8 cellular contexts compared by ENCODE assay signal in genomic region chr14:69153848-69154208, GRCh38. TPM values are rescaled to one million over a fixed set of nuclear protein-coding genes. Genes with fewer than 3 reads are reported as not detected.
DNase-seq lines count a peak whose midpoint lies in the region; FAIRE-seq and TF ChIP-seq lines count a peak whose summit lies in the region.

No MANE protein-coding gene starts in this region.

- peaks cover 2% of the 10 kb centered on the region for H3K4me1 ChIP-seq in ovary (ENCODE audit: insufficient read depth)

- no peaks in the 10 kb centered on the region for H3K27me3 Mint-ChIP-seq in activated CD4-positive, alpha-beta memory T cell treated with anti-CD3 and anti-CD28 coated beads for 36 hours

- no peaks in the 10 kb centered on the region for H3K36me3 ChIP-seq in ovary

- H3K4me3 ChIP-seq in AG10803 (ENCODE audit: low read length) (peak overlapping the region; percentile 85), HL-60 (replicated peaks; ENCODE audit: insufficient read depth, low read length) (peak overlapping the region; percentile 67; the same call in 1 of the 2 replicates), ovary (peak overlapping the region; percentile 84)

- 1 to 2% (median 1%) methylated on average over 13 of the region's 13 CpGs for WGBS in ovary, 3 donors

- TF ChIP-seq POLR2A in ovary (IDR thresholded peaks at IDR 0.05), result no peak
- no peak for TF ChIP-seq POLR2A in H54 (IDR thresholded peaks at IDR 0.05; ENCODE audit: low read depth, low read length)

- no peak for TF ChIP-seq EP300 in ovary (IDR thresholded peaks at IDR 0.05)

- peak overlapping the region; percentile 81 for H3K4me3 Mint-ChIP-seq in activated CD4-positive, alpha-beta memory T cell treated with anti-CD3 and anti-CD28 coated beads for 36 hours

- H3K27ac Mint-ChIP-seq in activated CD4-positive, alpha-beta memory T cell treated with anti-CD3 and anti-CD28 coated beads for 36 hours, result peak overlapping the region; percentile 75

- CTCF ChIA-PET in activated CD4-positive, alpha-beta memory T cell treated with anti-CD3 and anti-CD28 coated beads for 36 hours (lab: Charles Lee), result interaction anchor here (0.6 to 10.6 kb wide), 4 partner anchors 16 to 244 kb away, joined by 3 to 146 read pairs (median 3); no protein-coding TSS in a partner anchor

- no peak for FAIRE-seq in H54 (lab: Jason Lieb, UNC)

- H3K27ac ChIP-seq in HL-60 (replicated peaks) (no peak overlapping the region), ovary (peak overlapping the region; percentile 72 to 83)

- no peaks in the 10 kb centered on the region for H3K9me3 ChIP-seq in ovary

- no peaks in the 10 kb centered on the region for H3K9me3 Mint-ChIP-seq in activated CD4-positive, alpha-beta memory T cell treated with anti-CD3 and anti-CD28 coated beads for 36 hours

- TF ChIP-seq CTCF in AG10803 (conservative IDR thresholded peaks at IDR 0.05; ENCODE audit: low read length), result no peak
- TF ChIP-seq CTCF in HL-60 (IDR thresholded peaks at IDR 0.05; ENCODE audit: insufficient read depth, low read length), result no peak
- TF ChIP-seq CTCF in ovary (IDR thresholded peaks at IDR 0.05), result no peak

- no peaks in the 10 kb centered on the region for H3K27me3 ChIP-seq in HL-60 (ENCODE audit: insufficient read depth, poor library complexity, severe bottlenecking)
- H3K27me3 ChIP-seq in ovary, result no peaks in the 10 kb centered on the region

- DNase-seq in AG10803 (ENCODE audit: low read depth) (peak; percentile 24), HL-60 (ENCODE audit: low read depth in 1 of 2, low spot score in 1 of 2) (no peak), glomerular visceral epithelial cell (ENCODE audit: extremely low spot score) (peak; percentile 18), ovary (peak; percentile 24 to 39 (median 34)), H54 (ENCODE audit: insufficient read length, low spot score) (no peak), COLO829 (ENCODE audit: low spot score) (no peak)
- DNase-seq in activated CD4-positive, alpha-beta memory T cell treated with anti-CD3 and anti-CD28 coated beads for 36 hours, result peak; percentile 14
- DNase-seq in central memory CD4-positive, alpha-beta T cell, result no peak

- H3K4me1 Mint-ChIP-seq in activated CD4-positive, alpha-beta memory T cell treated with anti-CD3 and anti-CD28 coated beads for 36 hours (ENCODE audit: low read depth), result peaks cover 29% of the 10 kb centered on the region

- intact Hi-C loops in activated CD4-positive, alpha-beta memory T cell treated with anti-CD3 and anti-CD28 coated beads for 36 hours (cut with micrococcal nuclease), result loop anchor here (1.0 to 5.0 kb wide), 4 partner anchors 25 to 1457 kb away; partner anchors contain the start of genes COX16, RDH11 and SUSD6
- intact Hi-C loops in ovary (cut with DNase I), result no loop called here

- H3K36me3 Mint-ChIP-seq in activated CD4-positive, alpha-beta memory T cell treated with anti-CD3 and anti-CD28 coated beads for 36 hours, result peaks cover 6% of the 10 kb centered on the region

- POLR2A ChIA-PET in activated CD4-positive, alpha-beta memory T cell treated with anti-CD3 and anti-CD28 coated beads for 36 hours (lab: Charles Lee), result interaction anchor here (0.8 to 1.6 kb wide), 3 partner anchors 38 to 613 kb away, joined by 3 to 5 read pairs (median 3); partner anchors contain the start of genes ERH, SLC39A9 and SRSF5

RNA-seq across cellular contexts. Expression of gene DCAF5, which starts 0.9 kb away (rescaled TPM):
- 10 to 100 TPM; 32.3 to 34.0 TPM for total RNA-seq in activated CD4-positive, alpha-beta memory T cell treated with anti-CD3 and anti-CD28 coated beads for 36 hours
- 10 to 100 TPM; 24.9 to 50.1 (median 42.4) TPM for total RNA-seq in ovary
- 10 to 100 TPM; 25.4 to 42.5 TPM for polyA plus RNA-seq in ovary

RNA-seq across cellular contexts. Expression of gene EXD2, which starts 37.5 kb away (rescaled TPM):
- 10 to 100 TPM; 10.5 to 11.5 TPM for total RNA-seq in activated CD4-positive, alpha-beta memory T cell treated with anti-CD3 and anti-CD28 coated beads for 36 hours
- 10 to 100 TPM; 11.3 to 21.4 (median 17.0) TPM for total RNA-seq in ovary
- 10 to 100 TPM; 12.2 to 23.1 TPM for polyA plus RNA-seq in ovary

Comparison
In these comparisons a context has a peak if more than half of its experiments do, and no peak if none do; other contexts are left out.
1. DNase-seq: peak in AG10803 (single experiment), activated CD4-positive, alpha-beta memory T cell treated with anti-CD3 and anti-CD28 coated beads for 36 hours (single experiment), glomerular visceral epithelial cell (single experiment) and ovary (5 of 5); none in HL-60 (0 of 2), H54 (single experiment), central memory CD4-positive, alpha-beta T cell (single experiment) and COLO829 (single experiment).
2. Peak in every context shown above with its lines, with median percentiles within 50 percentile points of each other: H3K4me3 ChIP-seq.